Comparison of ENCODE assay signal across 22 cellular contexts in the genomic region with DNA sequence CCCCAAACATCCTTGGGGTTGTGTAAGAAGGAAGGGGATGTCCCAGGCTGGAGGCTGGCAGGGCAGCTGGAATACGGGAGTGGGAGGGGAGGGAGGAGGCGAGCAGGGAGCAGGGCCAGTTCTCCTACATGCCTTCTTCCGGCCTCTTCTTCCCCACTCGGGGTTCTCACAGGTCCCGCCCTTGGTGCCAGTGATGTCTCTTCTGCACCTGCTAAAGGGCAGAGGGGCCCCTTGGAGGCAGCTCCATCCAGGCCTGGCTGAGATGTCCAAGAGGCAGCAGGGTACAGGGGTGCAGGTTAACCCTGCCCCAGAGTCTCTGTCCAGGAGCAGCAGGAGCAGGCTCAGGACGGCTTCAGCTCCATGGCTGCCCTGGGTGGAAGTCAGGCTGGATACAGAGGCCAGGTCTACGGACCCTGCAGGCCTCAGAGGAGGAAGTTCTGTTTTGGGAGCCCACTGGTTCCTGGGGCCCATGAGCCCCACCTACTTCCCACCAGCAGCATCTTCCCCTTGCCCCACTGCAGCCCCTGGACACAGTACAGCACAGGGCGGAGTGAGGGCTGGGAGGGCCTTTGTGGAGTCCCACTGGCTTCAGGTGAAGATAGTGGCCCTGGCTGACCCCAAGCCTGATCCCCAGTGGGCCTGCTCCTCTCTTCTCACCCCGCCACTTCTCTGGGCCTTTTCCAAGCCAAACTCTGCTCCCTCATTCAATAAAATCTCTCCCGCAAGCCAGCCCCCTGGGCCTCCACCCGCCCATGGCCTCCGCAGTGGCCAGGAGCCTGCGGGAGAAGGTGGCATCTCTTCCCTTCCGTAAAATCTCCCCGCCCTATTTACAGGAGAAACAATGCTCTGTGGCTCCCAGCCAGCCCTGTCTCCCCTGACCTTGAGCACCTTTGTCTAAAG.
"Had no signal": no experiment of that assay in that cellular context is flagged by ENCODE, and none has a peak within 500 bp of the region (broad histone marks: within the 10 kb centered on the region; RNA-seq: fewer than 3 reads in every experiment).

No MANE protein-coding gene starts in this region.

- H3K36me3 ChIP-seq: left ventricle myocardium inferior, thoracic aorta, upper lobe of left lung had no signal

- H3K27ac ChIP-seq: foreskin keratinocyte, hepatocyte, left ventricle myocardium inferior, thoracic aorta, upper lobe of left lung, VCaP had no signal

- H3K9me3 ChIP-seq: left ventricle myocardium inferior, thoracic aorta, upper lobe of left lung had no signal

- H3K4me1 ChIP-seq: foreskin keratinocyte, left ventricle myocardium inferior, upper lobe of left lung had no signal

- DNase-seq: activated CD4-positive, alpha-beta memory T cell treated with anti-CD3 and anti-CD28 coated beads, Interleukin-2, amount 10 ng/mL, durations not matched to agents 7 days and 5 days; activated CD4-positive, alpha-beta T cell treated with anti-CD3 and anti-CD28 coated beads, Interleukin-2, amount 10 ng/mL, durations not matched to agents 24 days and 14 days; activated CD8-positive, alpha-beta memory T cell treated with anti-CD3 and anti-CD28 coated beads, Interleukin-2, amount 10 ng/mL, durations not matched to agents 7 days and 5 days; activated effector memory CD4-positive, alpha-beta T cell treated with anti-CD3 and anti-CD28 coated beads, Interleukin-2, amount 50 U/mL, for 16 hours; activated naive CD4-positive, alpha-beta T cell treated with anti-CD3 and anti-CD28 coated beads, Interleukin-2, amount 10 ng/mL, durations not matched to agents 7 days and 5 days; activated T-cell treated with anti-CD3 and anti-CD28 coated beads for 4 hours; anterior cingulate cortex; caudate nucleus; effector memory CD4-positive, alpha-beta T cell; foreskin keratinocyte; left ventricle myocardium inferior; midbrain; nephron progenitor cell; occipital lobe; retina; stimulated activated CD4-positive, alpha-beta T cell treated with anti-CD3 and anti-CD28 coated beads, Interleukin-4, amount 100 ng/mL, for 24 hours; stimulated activated naive CD4-positive, alpha-beta T cell treated with Interleukin-2 at 50 U/mL for 16 hours; T-cell had no signal

- H3K4me3 ChIP-seq: hepatocyte, left ventricle myocardium inferior, thoracic aorta, upper lobe of left lung had no signal
